In genomic region chr2:179253226-179253625, GRCh38 we compare ENCODE assay signal across 11 cellular contexts. TPM values are rescaled to one million over a fixed set of nuclear protein-coding genes. Genes with fewer than 3 reads are reported as not detected.
DNase-seq lines count a peak whose midpoint lies in the region; ATAC-seq and TF ChIP-seq lines count a peak whose summit lies in the region.
"Had no signal": no experiment of that assay in that cellular context is flagged by ENCODE, and none has a peak within 500 bp of the region (broad histone marks: within the 10 kb centered on the region; RNA-seq: fewer than 3 reads in every experiment).

No MANE protein-coding gene starts in this region.

- H3K4me1 Mint-ChIP-seq in Calu3 (ENCODE audit: low read depth, unreplicated experiment) (peaks cover 78% of the 10 kb centered on the region), WTC11 (peaks cover 22% of the 10 kb centered on the region)
- H3K4me1 Mint-ChIP-seq: neural progenitor cell had no signal

- intact Hi-C loops in Calu3 (cut with micrococcal nuclease; ENCODE audit: unreplicated experiment) = no loop called here

- DNase-seq in Calu3 (no peak), WTC11 (ENCODE audit: low spot score) (no peak), NCI-H446 (lab: John Stamatoyannopoulos, UW) (no peak), ACHN (no peak), DMS53 treated with DMSO at 0.1 percent for 48 hours (lab: John Stamatoyannopoulos, UW; ENCODE audit: unreplicated experiment) (no peak)
- no peak for DNase-seq in activated naive CD4-positive, alpha-beta T cell treated with anti-CD3 and anti-CD28 coated beads, Interleukin-2, amount 50 U/mL, for 16 hours
- DNase-seq: activated CD4-positive, alpha-beta T cell treated with anti-CD3 and anti-CD28 coated beads, Interleukin-2, amount 50 U/mL, for 48 hours; colonic mucosa had no signal

- H3K36me3 Mint-ChIP-seq in Calu3 (ENCODE audit: insufficient read depth, unreplicated experiment) (peaks cover 14% of the 10 kb centered on the region), WTC11 (peaks cover 12% of the 10 kb centered on the region)

- CTCF ChIA-PET in Calu3 (lab: Charles Lee) (interaction anchor here (1.4 kb wide), 1 partner anchor 15 kb away, joined by 5 read pairs; no protein-coding TSS in a partner anchor), WTC11 (lab: Charles Lee) (no interaction called here)

- in situ Hi-C loops in ACHN (cut with HindIII; ENCODE audit: low pct_ligation_motif_present, low pct_unique_long_range_greater_than_20kb, low sequenced_read_pairs) = no loop called here

- TF ChIP-seq CTCF in Calu3 (IDR thresholded peaks at IDR 0.05; ENCODE audit: unreplicated experiment) = no peak
- no peak for TF ChIP-seq CTCF in WTC11 (IDR thresholded peaks at IDR 0.05)

- H3K4me3 Mint-ChIP-seq in Calu3 (ENCODE audit: low read depth, unreplicated experiment) (peak overlapping the region; percentile 38), WTC11 (no peak overlapping the region)
- H3K4me3 Mint-ChIP-seq: neural progenitor cell had no signal

- ATAC-seq in GM19455 (IDR thresholded peaks at IDR 0.05; ENCODE audit: unreplicated experiment) (peak; percentile 57), HG03039 (IDR thresholded peaks at IDR 0.05; ENCODE audit: unreplicated experiment) (peak; percentile 72), WTC11 (no peak)

- H3K27ac Mint-ChIP-seq in Calu3 (ENCODE audit: unreplicated experiment) (peak overlapping the region; percentile 32), WTC11 (peak overlapping the region; percentile 48; the same call in 1 of the 2 replicates)
- H3K27ac Mint-ChIP-seq: neural progenitor cell had no signal

- POLR2A ChIA-PET in WTC11 (lab: Charles Lee) = no interaction called here

- H3K9me3 Mint-ChIP-seq in Calu3 (ENCODE audit: low read depth, unreplicated experiment) (no peaks in the 10 kb centered on the region), WTC11 (peaks cover 16% of the 10 kb centered on the region)

- H3K27me3 Mint-ChIP-seq in Calu3 (ENCODE audit: unreplicated experiment) (no peaks in the 10 kb centered on the region), WTC11 (ENCODE audit: low read depth) (no peaks in the 10 kb centered on the region)

- no TSS peak for BruUV-seq in Calu3 (replicated peaks; lab: Mats Ljungman, UMichigan)

TF ChIP-seq in WTC11, 78 proteins besides CTCF, POLR2A, EP300 and RAD21:
- TF ChIP-seq PREB (CRISPR knock-in tag; IDR thresholded peaks at IDR 0.05; ENCODE audit: borderline replicate concordance) (no peak), AR (CRISPR knock-in tag; IDR thresholded peaks at IDR 0.05) (no peak), PRRX2 (CRISPR knock-in tag; IDR thresholded peaks at IDR 0.05) (no peak), ZNF281 (CRISPR knock-in tag; IDR thresholded peaks at IDR 0.05) (no peak), MAX (CRISPR knock-in tag; IDR thresholded peaks at IDR 0.05) (no peak), ZNF416 (CRISPR knock-in tag; IDR thresholded peaks at IDR 0.05) (no peak), MYBL2 (CRISPR knock-in tag; IDR thresholded peaks at IDR 0.05) (no peak), NFE2L1 (CRISPR knock-in tag; IDR thresholded peaks at IDR 0.05) (no peak), ATF6 (CRISPR knock-in tag; IDR thresholded peaks at IDR 0.05) (no peak), FOXJ3 (CRISPR knock-in tag; IDR thresholded peaks at IDR 0.05; ENCODE audit: borderline replicate concordance) (no peak), STAT6 (CRISPR knock-in tag; conservative IDR thresholded peaks at IDR 0.05; ENCODE audit: low read depth) (no peak)

RNA-seq across cellular contexts. Expression of gene SESTD1, which starts 11.4 kb away (rescaled TPM):
- total RNA-seq in Calu3 (2022) (135 and 145 TPM in 2 replicates), WTC11 (2021) (37.9 to 59.9 TPM (median 40.6 TPM) in 3 replicates)
